10 cellular contexts compared by ENCODE assay signal in the genomic region with DNA sequence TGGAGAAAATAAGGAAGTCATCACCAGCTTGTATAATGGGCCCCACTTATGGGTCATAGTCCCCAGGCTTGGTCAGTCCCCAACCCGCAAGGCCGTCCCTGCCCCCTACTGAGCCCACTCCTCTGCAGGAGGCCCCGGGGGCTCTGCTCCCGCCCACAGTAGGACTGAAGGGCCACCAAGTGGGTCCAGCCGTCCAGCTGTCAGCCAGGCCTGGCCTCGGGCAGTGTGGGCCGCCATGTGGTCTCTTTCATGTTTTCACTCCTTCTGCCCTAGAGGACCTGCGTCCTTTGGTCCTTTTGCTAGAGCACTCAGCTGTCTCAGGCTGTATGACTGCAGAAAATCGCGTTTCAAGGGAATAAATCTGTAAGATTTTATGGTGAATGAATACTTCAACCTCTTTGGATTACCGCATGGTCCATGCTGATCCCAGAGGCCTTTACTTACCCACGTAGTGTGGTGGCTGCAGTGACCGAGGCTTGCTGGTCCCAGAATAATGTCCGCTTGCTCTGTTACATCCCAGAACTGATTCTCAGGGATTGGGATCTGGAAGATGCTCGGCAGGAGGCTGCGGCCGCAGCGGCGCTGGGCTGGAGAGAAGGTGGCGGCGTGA.
DNase-seq lines count a peak whose midpoint lies in the region; ATAC-seq, FAIRE-seq and TF ChIP-seq lines count a peak whose summit lies in the region.
"Had no signal": no experiment of that assay in that cellular context is flagged by ENCODE, and none has a peak within 500 bp of the region (broad histone marks: within the 10 kb centered on the region; RNA-seq: fewer than 3 reads in every experiment).

No MANE protein-coding gene starts in this region.

- H3K4me1 Mint-ChIP-seq in CD8-positive, alpha-beta T cell (ENCODE audit: low read depth): peaks cover 3% of the 10 kb centered on the region
- peaks cover 6% of the 10 kb centered on the region for H3K4me1 Mint-ChIP-seq in activated T-helper 17 cell treated with anti-CD3 and anti-CD28 coated beads, Interleukin-2, amount 50 U/mL, for 72 hours

- H3K4me3 ChIP-seq in CD8-positive, alpha-beta T cell (ENCODE audit: low read depth, low read length): peak overlapping the region; percentile 23
- H3K4me3 ChIP-seq in mammary epithelial cell (replicated peaks in 1 of 3; ENCODE audit: insufficient read depth in 1 of 3, low read depth in 2 of 3, low read length in 3 of 3) (no peak overlapping the region), iPS-20b (ENCODE audit: low read length) (peak overlapping the region; percentile 66), prostate gland (peak overlapping the region; percentile 26 to 30)
- H3K4me3 ChIP-seq: body of pancreas had no signal

- TF ChIP-seq CTCF in CD8-positive, alpha-beta T cell (IDR thresholded peaks at IDR 0.05): no peak
- TF ChIP-seq CTCF in mammary epithelial cell (conservative IDR thresholded peaks at IDR 0.05 in 1 of 2, IDR thresholded peaks at IDR 0.05 in 1 of 2; ENCODE audit: extremely low read depth in 1 of 2, insufficient read depth in 1 of 2, low read depth in 1 of 2, low read length in 2 of 2) (no peak), prostate gland (IDR thresholded peaks at IDR 0.05) (no peak)

- no peaks in the 10 kb centered on the region for H3K9me3 Mint-ChIP-seq in CD8-positive, alpha-beta T cell
- H3K9me3 Mint-ChIP-seq in activated T-helper 17 cell treated with anti-CD3 and anti-CD28 coated beads, Interleukin-2, amount 50 U/mL, for 72 hours: no peaks in the 10 kb centered on the region

- peak overlapping the region; percentile 37 for H3K4me3 Mint-ChIP-seq in CD8-positive, alpha-beta T cell
- no peak overlapping the region for H3K4me3 Mint-ChIP-seq in activated T-helper 17 cell treated with anti-CD3 and anti-CD28 coated beads, Interleukin-2, amount 50 U/mL, for 72 hours

- BruUV-seq in mammary epithelial cell (replicated peaks; lab: Mats Ljungman, UMichigan): no TSS peak

- POLR2A ChIA-PET in CD8-positive, alpha-beta T cell (lab: Charles Lee): no interaction called here

- dilution Hi-C loops in mammary epithelial cell (cut with HindIII; ENCODE audit: low sequenced_read_pairs): no loop called here

- in situ Hi-C loops in mammary epithelial cell (cut with MboI; ENCODE audit: low sequenced_read_pairs in 2 of 2): no loop called here

- no peak overlapping the region for H3K27ac Mint-ChIP-seq in CD8-positive, alpha-beta T cell
- no peak overlapping the region for H3K27ac Mint-ChIP-seq in activated T-helper 17 cell treated with anti-CD3 and anti-CD28 coated beads, Interleukin-2, amount 50 U/mL, for 72 hours
- H3K27ac Mint-ChIP-seq: IgD-negative memory B cell had no signal

- no peak for TF ChIP-seq POLR2A in prostate gland (IDR thresholded peaks at IDR 0.05)
- no peak for TF ChIP-seq POLR2A in H54 (IDR thresholded peaks at IDR 0.05; ENCODE audit: low read depth, low read length)

- peaks cover 28% of the 10 kb centered on the region for H3K27me3 Mint-ChIP-seq in CD8-positive, alpha-beta T cell (ENCODE audit: low read depth)
- H3K27me3 Mint-ChIP-seq in activated T-helper 17 cell treated with anti-CD3 and anti-CD28 coated beads, Interleukin-2, amount 50 U/mL, for 72 hours: peaks cover 48% of the 10 kb centered on the region

- H2AFZ ChIP-seq in mammary epithelial cell (ENCODE audit: low read depth, low read length): peak overlapping the region; percentile 66

- DNase-seq in CD8-positive, alpha-beta T cell: no peak
- DNase-seq in mammary epithelial cell: no peak
- DNase-seq in prostate gland (ENCODE audit: low spot score): no peak
- no peak for DNase-seq in H54 (ENCODE audit: insufficient read length, low spot score)
- no peak for DNase-seq in hepatic stellate cell (ENCODE audit: low spot score)
- DNase-seq in activated naive CD4-positive, alpha-beta T cell treated with Interleukin-2 at 50 U/mL for 16 hours: no peak
- DNase-seq: body of pancreas had no signal

- peaks cover 15% of the 10 kb centered on the region for H3K27me3 ChIP-seq in CD8-positive, alpha-beta T cell (ENCODE audit: insufficient read depth, low read length)
- H3K27me3 ChIP-seq in mammary epithelial cell (ENCODE audit: insufficient read depth, low read length) (peaks cover 17% of the 10 kb centered on the region), iPS-20b (ENCODE audit: insufficient read depth, low read length) (peaks cover 30% of the 10 kb centered on the region), prostate gland (replicated peaks; ENCODE audit: insufficient read depth) (peaks cover 2% of the 10 kb centered on the region)
- H3K27me3 ChIP-seq: body of pancreas had no signal

- no peaks in the 10 kb centered on the region for H3K79me2 ChIP-seq in mammary epithelial cell (ENCODE audit: insufficient read depth, low read length)

- H4K20me1 ChIP-seq in mammary epithelial cell (ENCODE audit: insufficient read depth, low read length): no peaks in the 10 kb centered on the region

- H3K9ac ChIP-seq in mammary epithelial cell (ENCODE audit: insufficient read depth, low read length) (no peak overlapping the region), iPS-20b (ENCODE audit: low read depth, low read length) (peak overlapping the region; percentile 26; the same call in 1 of the 2 replicates)

- FAIRE-seq in H54 (lab: Jason Lieb, UNC): no peak

- peak overlapping the region; percentile 65 for H3K4me2 ChIP-seq in mammary epithelial cell (ENCODE audit: insufficient read depth, low read depth, low read length)

- intact Hi-C loops in CD8-positive, alpha-beta T cell (cut with DNase I, micrococcal nuclease): no loop called here
- intact Hi-C loops in mammary epithelial cell (cut with micrococcal nuclease): no loop called here
- intact Hi-C loops in prostate gland (cut with DNase I): no loop called here

- H3K9me3 ChIP-seq in CD8-positive, alpha-beta T cell (ENCODE audit: low read length): no peaks in the 10 kb centered on the region
- H3K9me3 ChIP-seq in mammary epithelial cell (replicated peaks; ENCODE audit: insufficient read depth, low read length) (no peaks in the 10 kb centered on the region), iPS-20b (ENCODE audit: insufficient read depth, low read depth, low read length) (no peaks in the 10 kb centered on the region), prostate gland (no peaks in the 10 kb centered on the region)
- H3K9me3 ChIP-seq: body of pancreas had no signal

- H3K36me3 Mint-ChIP-seq in CD8-positive, alpha-beta T cell: no peaks in the 10 kb centered on the region
- no peaks in the 10 kb centered on the region for H3K36me3 Mint-ChIP-seq in activated T-helper 17 cell treated with anti-CD3 and anti-CD28 coated beads, Interleukin-2, amount 50 U/mL, for 72 hours (ENCODE audit: low read depth)
- H3K36me3 Mint-ChIP-seq: IgD-negative memory B cell had no signal

- no peak overlapping the region for H3K27ac ChIP-seq in CD8-positive, alpha-beta T cell (ENCODE audit: low read depth, low read length)
- H3K27ac ChIP-seq in mammary epithelial cell (ENCODE audit: insufficient read depth, low read depth, low read length): no peak overlapping the region
- H3K27ac ChIP-seq in iPS-20b (ENCODE audit: low read length): no peak overlapping the region
- no peak overlapping the region for H3K27ac ChIP-seq in prostate gland
- H3K27ac ChIP-seq: body of pancreas had no signal

- CTCF ChIA-PET in CD8-positive, alpha-beta T cell (lab: Charles Lee): no interaction called here
- CTCF ChIA-PET in mammary epithelial cell (lab: Charles Lee; ENCODE audit: low non-redundant PET): no interaction called here

- H3K36me3 ChIP-seq in CD8-positive, alpha-beta T cell (ENCODE audit: insufficient read depth, low read length): no peaks in the 10 kb centered on the region
- no peaks in the 10 kb centered on the region for H3K36me3 ChIP-seq in mammary epithelial cell (ENCODE audit: insufficient read depth, low read length)
- H3K36me3 ChIP-seq in iPS-20b (ENCODE audit: insufficient read depth, low read depth, low read length): no peaks in the 10 kb centered on the region
- H3K36me3 ChIP-seq in prostate gland: no peaks in the 10 kb centered on the region

- H3K4me1 ChIP-seq in CD8-positive, alpha-beta T cell (ENCODE audit: insufficient read depth, low read length): peaks cover 5% of the 10 kb centered on the region
- H3K4me1 ChIP-seq in mammary epithelial cell (ENCODE audit: insufficient read depth, low read length) (no peaks in the 10 kb centered on the region), iPS-20b (ENCODE audit: insufficient read depth, low read length) (peaks cover 7% of the 10 kb centered on the region; the same call in 1 of the 2 replicates), prostate gland (replicated peaks) (no peaks in the 10 kb centered on the region)

- 57% methylated on average over 14 of the region's 21 CpGs for WGBS in mammary epithelial cell (ENCODE audit: low coverage, missing lambda C conversion rate)
- 38% methylated on average over 21 of the region's 21 CpGs for WGBS in prostate gland

- ATAC-seq in CD8-positive, alpha-beta T cell: no peak
- no peak for ATAC-seq in activated T-helper 17 cell treated with anti-CD3 and anti-CD28 coated beads, Interleukin-2, amount 50 U/mL, for 72 hours (replicated peaks)
- ATAC-seq: body of pancreas had no signal

Comparison
In these comparisons a context has a peak if more than half of its experiments do, and no peak if none do; other contexts are left out.
1. H3K4me3 ChIP-seq: peak in CD8-positive, alpha-beta T cell (single experiment), iPS-20b (single experiment) and prostate gland (2 of 2); none in mammary epithelial cell (0 of 3).